Comparison of ENCODE assay signal across 11 cellular contexts in genomic region chr1:30933874-30934252, GRCh38. TPM values are rescaled to one million over a fixed set of nuclear protein-coding genes. Genes with fewer than 3 reads are reported as not detected.
DNase-seq lines count a peak whose midpoint lies in the region; TF ChIP-seq lines count a peak whose summit lies in the region.
"Had no signal": no experiment of that assay in that cellular context is flagged by ENCODE, and none has a peak within 500 bp of the region (broad histone marks: within the 10 kb centered on the region; RNA-seq: fewer than 3 reads in every experiment).

No MANE protein-coding gene starts in this region.

- H3K36me3 Mint-ChIP-seq in CD14-positive monocyte = peaks cover 65 to 74% of the 10 kb centered on the region in 2 donors

- no peak for TF ChIP-seq CTCF in CD14-positive monocyte (IDR thresholded peaks at IDR 0.05)
- no peak for TF ChIP-seq CTCF in mammary epithelial cell (conservative IDR thresholded peaks at IDR 0.05 in 1 of 2, IDR thresholded peaks at IDR 0.05 in 1 of 2; ENCODE audit: extremely low read depth in 1 of 2, insufficient read depth in 1 of 2, low read depth in 1 of 2, low read length in 2 of 2)

- intact Hi-C loops in CD14-positive monocyte (cut with micrococcal nuclease) (loop anchor here in 1 of 2 donors (5.0 kb wide), 1 partner anchor 217 kb away; no protein-coding TSS in a partner anchor), mammary epithelial cell (cut with micrococcal nuclease) (no loop called here)

- H3K9ac ChIP-seq in mammary epithelial cell (ENCODE audit: insufficient read depth, low read length) = no peak overlapping the region

- H3K4me2 ChIP-seq in mammary epithelial cell (ENCODE audit: insufficient read depth, low read depth, low read length) = peak overlapping the region; percentile 68

- no TSS peak for BruUV-seq in mammary epithelial cell (replicated peaks; lab: Mats Ljungman, UMichigan)

- peaks cover 25% of the 10 kb centered on the region for H3K36me3 ChIP-seq in mammary epithelial cell (ENCODE audit: insufficient read depth, low read length)
- peaks cover 70% of the 10 kb centered on the region for H3K36me3 ChIP-seq in mesodermal cell (ENCODE audit: control insufficient read depth, insufficient read depth, low read length)
- peaks cover 64% of the 10 kb centered on the region for H3K36me3 ChIP-seq in MG63

- no peak overlapping the region for H2AFZ ChIP-seq in mammary epithelial cell (ENCODE audit: low read depth, low read length)

- H3K79me2 ChIP-seq in mammary epithelial cell (ENCODE audit: insufficient read depth, low read length) = peaks cover 19% of the 10 kb centered on the region

- no peak overlapping the region for H3K4me3 ChIP-seq in mammary epithelial cell (replicated peaks in 1 of 3; ENCODE audit: insufficient read depth in 1 of 3, low read depth in 2 of 3, low read length in 3 of 3)
- H3K4me3 ChIP-seq in mesodermal cell (ENCODE audit: extremely low read depth, insufficient read depth, low read length, poor library complexity, severe bottlenecking) = no peak overlapping the region
- no peak overlapping the region for H3K4me3 ChIP-seq in MG63
- H3K4me3 ChIP-seq: thyroid gland had no signal

- H3K4me1 Mint-ChIP-seq in CD14-positive monocyte = peaks cover 8% of the 10 kb centered on the region

- peaks cover 0 to 1% (median 0%) of the 10 kb centered on the region in 3 donors for H3K27me3 Mint-ChIP-seq in CD14-positive monocyte (ENCODE audit: low read depth in 3 of 3)

- H3K4me1 ChIP-seq in mammary epithelial cell (ENCODE audit: insufficient read depth, low read length) (peaks cover 44% of the 10 kb centered on the region), mesodermal cell (ENCODE audit: control insufficient read depth, insufficient read depth, low read length, poor library complexity, severe bottlenecking) (peaks cover 25% of the 10 kb centered on the region)
- H3K4me1 ChIP-seq: thyroid gland had no signal

- H3K27ac ChIP-seq in mammary epithelial cell (ENCODE audit: insufficient read depth, low read depth, low read length) = peak overlapping the region; percentile 67
- peak overlapping the region; percentile 50 for H3K27ac ChIP-seq in mesodermal cell (ENCODE audit: low read depth, low read length, severe bottlenecking)
- H3K27ac ChIP-seq: thyroid gland had no signal

- in situ Hi-C loops in mammary epithelial cell (cut with MboI; ENCODE audit: low sequenced_read_pairs in 2 of 2) = no loop called here

- dilution Hi-C loops in mammary epithelial cell (cut with HindIII; ENCODE audit: low sequenced_read_pairs) = loop anchor here (5.0 kb wide), 1 partner anchor 78 kb away; no protein-coding TSS in a partner anchor

- H4K20me1 ChIP-seq in mammary epithelial cell (ENCODE audit: insufficient read depth, low read length) = no peaks in the 10 kb centered on the region

- WGBS in mammary epithelial cell (ENCODE audit: low coverage, missing lambda C conversion rate) = 3% methylated on average over 4 of the region's 4 CpGs
- 86 to 89% methylated on average over 4 of the region's 4 CpGs for WGBS in mesodermal cell (ENCODE audit: insufficient coverage in 2 of 2), 2 experiments

- CTCF ChIA-PET in mammary epithelial cell (lab: Charles Lee; ENCODE audit: low non-redundant PET) = interaction anchor here (0.6 kb wide), 1 partner anchor 14 kb away, joined by 3 read pairs; no protein-coding TSS in a partner anchor

- no peak overlapping the region for H3K4me3 Mint-ChIP-seq in CD14-positive monocyte

- H3K27me3 ChIP-seq in mammary epithelial cell (ENCODE audit: insufficient read depth, low read length) (no peaks in the 10 kb centered on the region), MG63 (no peaks in the 10 kb centered on the region)
- H3K27me3 ChIP-seq: thyroid gland had no signal

- H3K9me3 Mint-ChIP-seq in CD14-positive monocyte = no peaks in the 10 kb centered on the region

- DNase-seq in CD14-positive monocyte (ENCODE audit: low spot score) (no peak), HT1080 (ENCODE audit: low read depth) (peak; percentile 70), mammary epithelial cell (peak; percentile 70), NOMO-1 treated with dmso at 0.1 percent for 144 hours (lab: John Stamatoyannopoulos, UW; ENCODE audit: unreplicated experiment) (no peak), MG63 (no peak), RPMI8226 (no peak), DMS114 treated with DMSO at 0.1 percent for 48 hours (lab: John Stamatoyannopoulos, UW; ENCODE audit: unreplicated experiment) (no peak)
- DNase-seq: NCI-H1048; stimulated activated CD4-positive, alpha-beta T cell treated with anti-CD3 and anti-CD28 coated beads, Interleukin-2, amount 100 ng/mL, for 48 hours; thyroid gland had no signal

- H3K9me3 ChIP-seq in mammary epithelial cell (replicated peaks; ENCODE audit: insufficient read depth, low read length) (no peaks in the 10 kb centered on the region), mesodermal cell (ENCODE audit: control insufficient read depth, low read length) (no peaks in the 10 kb centered on the region), MG63 (no peaks in the 10 kb centered on the region)
- H3K9me3 ChIP-seq: thyroid gland had no signal

- H3K27ac Mint-ChIP-seq in CD14-positive monocyte = peak overlapping the region in 4 of 7 donors; percentile 15 to 56 (median 56)

RNA-seq across cellular contexts. Expression of gene SDC3, which starts 25.3 kb away (rescaled TPM):
- polyA plus RNA-seq in CD14-positive monocyte (under 1 TPM; 0.05 to 0.12 TPM), mammary epithelial cell (6.1 TPM)
- 13.1 and 23.8 TPM in 2 replicates for total RNA-seq in HT1080 (2014; rRNA removed; shearing (Covaris generic))
- polyA plus RNA-seq in HT1080 (2015; cell fraction: cytosol; rRNA removed) = 23.5 and 26.4 TPM in 2 replicates
- polyA plus RNA-seq in HT1080 (2015; cell fraction: nucleus; rRNA removed) = 27.1 and 29.4 TPM in 2 replicates
- total RNA-seq in mammary epithelial cell = 10 to 100 TPM; 23.4 to 63.2 TPM
- polyA minus RNA-seq in mammary epithelial cell = 16.8 TPM
- 80.5 TPM for polyA plus RNA-seq in mesodermal cell (2013, experiment 1 of 2)
- 64.9 TPM for polyA plus RNA-seq in mesodermal cell (2013, experiment 2 of 2)
- 12.1 and 12.3 TPM in 2 replicates for total RNA-seq in MG63 (2014; rRNA removed; shearing (Covaris generic); ENCODE audit: low replicate concordance)

Comparison
In these comparisons a context has a peak if more than half of its experiments do, and no peak if none do; other contexts are left out.
1. DNase-seq: peak in HT1080 (single experiment) and mammary epithelial cell (single experiment); none in CD14-positive monocyte (single experiment), NOMO-1 treated with dmso at 0.1 percent for 144 hours (single experiment), MG63 (single experiment), RPMI8226 (single experiment) and DMS114 treated with DMSO at 0.1 percent for 48 hours (single experiment).